ENCODE assay signal across 12 cellular contexts in genomic region chr14:92553456-92553855, GRCh38. TPM values are rescaled to one million over a fixed set of nuclear protein-coding genes. Genes with fewer than 3 reads are reported as not detected.
A peak's percentile ranks its signal among the peaks of the same experiment; 100 is the strongest.
DNase-seq lines count a peak whose midpoint lies in the region; ATAC-seq lines count a peak whose summit lies in the region.
"Had no signal": no experiment of that assay in that cellular context is flagged by ENCODE, and none has a peak within 500 bp of the region (broad histone marks: within the 10 kb centered on the region; RNA-seq: fewer than 3 reads in every experiment).

No MANE protein-coding gene starts in this region.

- peaks cover 0 to 5% (median 2%) of the 10 kb centered on the region in 3 donors for H3K27me3 Mint-ChIP-seq in immature natural killer cell (ENCODE audit: low read depth in 3 of 3)
- H3K27me3 Mint-ChIP-seq: CD4-positive, CD25-positive, alpha-beta regulatory T cell had no signal

- peaks cover 2% of the 10 kb centered on the region for H3K79me2 ChIP-seq in ACC112 (ENCODE audit: control insufficient read depth, insufficient read depth, low read length, unreplicated experiment)

- no peak for ATAC-seq in GM19351 (IDR thresholded peaks at IDR 0.05; ENCODE audit: unreplicated experiment)

- H3K4me1 Mint-ChIP-seq in immature natural killer cell, result peaks cover 81 to 87% of the 10 kb centered on the region in 2 donors

- H3K36me3 Mint-ChIP-seq in immature natural killer cell, result peaks cover 12 to 22% (median 17%) of the 10 kb centered on the region in 3 donors
- H3K36me3 Mint-ChIP-seq: CD4-positive, CD25-positive, alpha-beta regulatory T cell had no signal

- no peaks in the 10 kb centered on the region for H3K36me3 ChIP-seq in ACC112 (ENCODE audit: insufficient read depth, low read length)
- H3K36me3 ChIP-seq in H7 (replicated peaks; ENCODE audit: control insufficient read depth, insufficient read depth, low read length), result no peaks in the 10 kb centered on the region

- H3K27ac ChIP-seq in ACC112 (ENCODE audit: low read depth, low read length), result 0 out of 2 replicates have a peak overlapping the region, but pooled peaks have one; percentile 18

- no peaks in the 10 kb centered on the region for H3K27me3 ChIP-seq in ACC112 (ENCODE audit: insufficient read depth, low read length)
- H3K27me3 ChIP-seq in H7 (ENCODE audit: control insufficient read depth, insufficient read depth, low read length), result no peaks in the 10 kb centered on the region

- H3K4me1 ChIP-seq in ACC112 (ENCODE audit: control insufficient read depth, insufficient read depth, low read length, unreplicated experiment), result peaks cover 26% of the 10 kb centered on the region

- no peaks in the 10 kb centered on the region for H3K9me3 Mint-ChIP-seq in immature natural killer cell
- H3K9me3 Mint-ChIP-seq: activated B cell treated with CpG ODN at 0.5 μM for 24 hours; CD4-positive, CD25-positive, alpha-beta regulatory T cell had no signal

- H3K4me3 ChIP-seq in ACC112 (ENCODE audit: low read depth, low read length) (no peak overlapping the region), H7 (ENCODE audit: insufficient read depth, low read depth, low read length) (no peak overlapping the region)

- H3K4me3 Mint-ChIP-seq in immature natural killer cell, result peak overlapping the region in 3 of 5 donors; percentile 5 to 51 (median 18)
- H3K4me3 Mint-ChIP-seq: activated B cell treated with CpG ODN at 0.5 μM for 24 hours; CD4-positive, CD25-positive, alpha-beta regulatory T cell had no signal

- peak overlapping the region in 5 of 6 donors; percentile 40 to 81 (median 43) for H3K27ac Mint-ChIP-seq in immature natural killer cell

- DNase-seq in H7 (peak; percentile 62), amniotic epithelial cell (ENCODE audit: low read depth) (peak; percentile 72), immature natural killer cell (no peak), cerebellar cortex (ENCODE audit: low spot score) (no peak), SK-N-DZ (ENCODE audit: low spot score) (no peak), SW480 (ENCODE audit: low spot score) (no peak)
- DNase-seq: activated B cell treated with CpG ODN at 0.5 μM for 24 hours; CD4-positive, CD25-positive, alpha-beta regulatory T cell; NCI-H1092 treated with DMSO at 0.1 percent for 48 hours; nucleus accumbens had no signal

- H2AFZ ChIP-seq in ACC112 (ENCODE audit: low read length, unreplicated experiment), result no peak overlapping the region

RNA-seq across cellular contexts. Expression of gene RIN3, which starts 39.9 kb away (rescaled TPM):
- total RNA-seq in H7 (2014; rRNA removed; shearing (Covaris generic)), result 0.15 and 0.76 TPM in 2 replicates
- 100 to 1,000 TPM in 1 of 3 donors, 10 to 100 TPM in 2; 38.8 to 131 (median 60.1) TPM for polyA plus RNA-seq in immature natural killer cell
- polyA plus RNA-seq in SK-N-DZ (2014; cell fraction: cytosol; rRNA removed), result not detected in 2 replicates
- polyA plus RNA-seq in SK-N-DZ (2014; cell fraction: nucleus; rRNA removed), result not detected in 2 replicates

Comparison
In these comparisons a context has a peak if more than half of its experiments do, and no peak if none do; other contexts are left out.
1. DNase-seq: peak in H7 (single experiment) and amniotic epithelial cell (single experiment); none in immature natural killer cell (0 of 3), cerebellar cortex (single experiment), SK-N-DZ (single experiment) and SW480 (single experiment).